In genomic region chr3:194854290-194855024, GRCh38 we compare ENCODE assay signal across 13 cellular contexts.
"Had no signal": no experiment of that assay in that cellular context is flagged by ENCODE, and none has a peak within 500 bp of the region (broad histone marks: within the 10 kb centered on the region; RNA-seq: fewer than 3 reads in every experiment).

No MANE protein-coding gene starts in this region.

- H3K4me3 ChIP-seq: body of pancreas, esophagus muscularis mucosa, testis had no signal

- H3K4me3 Mint-ChIP-seq: natural killer cell treated with Interleukin-12 subunit alpha and Interleukin-12 subunit beta and Interleukin-15 and Interleukin-18, amount 100 ng/mL, for 72 hours; stimulated activated naive CD8-positive, alpha-beta T cell treated with anti-CD3 and anti-CD28 coated beads, Interleukin-15, amount 100 ng/mL, for 72 hours had no signal

- H3K27me3 ChIP-seq: body of pancreas, esophagus muscularis mucosa, testis had no signal

- H3K36me3 ChIP-seq: esophagus muscularis mucosa had no signal

- H3K4me1 Mint-ChIP-seq: stimulated activated naive CD8-positive, alpha-beta T cell treated with anti-CD3 and anti-CD28 coated beads, Interleukin-15, amount 100 ng/mL, for 72 hours had no signal

- H3K4me1 ChIP-seq: body of pancreas had no signal

- DNase-seq: activated CD4-positive, alpha-beta T cell treated with anti-CD3 and anti-CD28 coated beads, Interleukin-2, amount 50 U/mL, for 1 hour; activated naive CD4-positive, alpha-beta T cell treated with anti-CD3 and anti-CD28 coated beads, Interleukin-2, amount 50 U/mL, for 16 hours; amniotic stem cell; body of pancreas; cerebellar nuclear complex; foreskin melanocyte; occipital lobe; stimulated activated CD4-positive, alpha-beta T cell treated with anti-CD3 and anti-CD28 coated beads, Interleukin-4, amount 100 ng/mL, for 4 hours; stimulated activated naive CD8-positive, alpha-beta T cell treated with anti-CD3 and anti-CD28 coated beads, Interleukin-15, amount 100 ng/mL, for 72 hours; T-helper 2 cell; testis had no signal

- ATAC-seq: body of pancreas; natural killer cell treated with Interleukin-12 subunit alpha and Interleukin-12 subunit beta and Interleukin-15 and Interleukin-18, amount 100 ng/mL, for 72 hours; stimulated activated naive CD8-positive, alpha-beta T cell treated with anti-CD3 and anti-CD28 coated beads, Interleukin-15, amount 100 ng/mL, for 72 hours had no signal

- H3K36me3 Mint-ChIP-seq: natural killer cell treated with Interleukin-12 subunit alpha and Interleukin-12 subunit beta and Interleukin-15 and Interleukin-18, amount 100 ng/mL, for 72 hours had no signal

- H3K27ac ChIP-seq: body of pancreas, testis had no signal

- H3K9me3 ChIP-seq: body of pancreas, esophagus muscularis mucosa, testis had no signal

- H3K9me3 Mint-ChIP-seq: natural killer cell treated with Interleukin-12 subunit alpha and Interleukin-12 subunit beta and Interleukin-15 and Interleukin-18, amount 100 ng/mL, for 72 hours; stimulated activated naive CD8-positive, alpha-beta T cell treated with anti-CD3 and anti-CD28 coated beads, Interleukin-15, amount 100 ng/mL, for 72 hours had no signal
